Comparison of ENCODE assay signal across 24 cellular contexts in genomic region chrX:20011608-20012007, GRCh38.
"Had no signal": no experiment of that assay in that cellular context is flagged by ENCODE, and none has a peak within 500 bp of the region (broad histone marks: within the 10 kb centered on the region; RNA-seq: fewer than 3 reads in every experiment).

No MANE protein-coding gene starts in this region.

- ATAC-seq: activated CD8-positive, alpha-beta T cell treated with anti-CD3 and anti-CD28 coated beads for 36 hours; activated naive CD4-positive, alpha-beta T cell treated with anti-CD3 and anti-CD28 coated beads, Interleukin-2, amount 50 U/mL, for 72 hours; activated T-cell treated with anti-CD3 and anti-CD28 coated beads, Interleukin-2, amount 50 U/mL, for 72 hours; body of pancreas; foreskin keratinocyte; left lung; mucosa of descending colon; natural killer cell treated with Interleukin-12 subunit alpha and Interleukin-12 subunit beta and Interleukin-15 and Interleukin-18, amount 100 ng/mL, for 72 hours; right lobe of liver; stimulated activated effector memory CD8-positive, alpha-beta T cell treated with anti-CD3 and anti-CD28 coated beads, Interleukin-12 subunit alpha, Interleukin-12 subunit beta, amount 100 ng/mL, for 72 hours; WTC11 had no signal

- DNase-seq: activated CD4-positive, alpha-beta T cell treated with anti-CD3 and anti-CD28 coated beads for 1 hour; activated CD4-positive, alpha-beta T cell treated with anti-CD3 and anti-CD28 coated beads, Interleukin-2, amount 10 ng/mL, durations not matched to agents 7 days and 5 days; activated CD8-positive, alpha-beta T cell treated with anti-CD3 and anti-CD28 coated beads for 36 hours; activated naive CD4-positive, alpha-beta T cell; activated T-cell treated with anti-CD3 and anti-CD28 coated beads, Interleukin-2, amount 50 U/mL, for 72 hours; body of pancreas; cerebellar nuclear complex; colonic mucosa; effector CD8-positive, alpha-beta T cell; foreskin keratinocyte; heart right ventricle; left lung; mucosa of descending colon; posterior cingulate gyrus; right lobe of liver; stimulated activated CD4-positive, alpha-beta T cell treated with anti-CD3 and anti-CD28 coated beads, Interleukin-12 subunit alpha, Interleukin-12 subunit beta, amount 100 ng/mL, for 4 hours; stimulated activated CD4-positive, alpha-beta T cell treated with anti-CD3 and anti-CD28 coated beads, Interleukin-4, amount 100 ng/mL, for 24 hours; T-helper 2 cell had no signal

- H3K4me3 ChIP-seq: body of pancreas, colonic mucosa, heart right ventricle, left lung, mucosa of descending colon, right lobe of liver, skin epidermis, thoracic aorta had no signal
